In the genomic region with DNA sequence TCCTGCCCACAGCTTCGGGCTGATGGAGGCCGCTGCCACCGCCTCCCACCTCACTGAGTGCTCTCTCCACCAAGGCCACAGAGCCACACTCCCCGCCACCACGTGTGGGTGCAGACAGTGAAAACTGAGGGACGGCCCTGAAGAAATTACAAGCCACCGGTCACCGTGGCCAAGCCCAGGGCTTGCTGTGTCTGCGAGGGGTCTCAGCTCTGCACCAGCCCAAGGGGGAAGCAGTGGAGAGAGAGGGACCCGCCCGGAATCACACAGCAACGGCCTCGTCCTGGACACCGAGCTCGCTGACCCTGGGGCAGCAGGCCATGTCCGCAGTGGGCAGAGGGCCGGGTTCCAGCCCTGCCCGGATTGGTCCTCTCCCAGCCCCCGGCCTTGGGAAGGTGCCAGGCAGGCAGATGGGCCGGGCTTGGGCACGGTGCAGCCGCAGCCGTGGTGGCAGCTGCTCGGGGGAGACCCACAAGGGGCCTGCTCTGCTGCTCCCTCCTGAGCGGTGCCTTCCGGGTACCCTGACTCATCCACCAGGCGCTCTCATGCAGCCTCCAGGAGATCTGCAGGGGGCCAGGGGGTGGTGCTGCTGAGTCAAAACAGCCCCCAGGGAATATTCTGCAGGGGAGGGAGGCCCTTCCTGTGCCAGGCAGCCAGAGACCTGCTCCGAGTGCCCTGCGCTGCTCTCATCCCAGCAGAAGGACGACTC, we compare ENCODE assay signal across 1 cellular context.
TF ChIP-seq lines count a peak whose summit lies in the region.

No MANE protein-coding gene starts in this region.

TF ChIP-seq in SK-N-SH, 30 proteins besides CTCF, POLR2A, EP300 and RAD21 (continued from another document):
- TF ChIP-seq RXRA (IDR thresholded peaks at IDR 0.05; ENCODE audit: borderline replicate concordance, low read depth) (no peak), GABPA (IDR thresholded peaks at IDR 0.05; ENCODE audit: low read depth) (no peak), IRF3 (IDR thresholded peaks at IDR 0.05; ENCODE audit: low read depth, low read length) (no peak), ELF1 (IDR thresholded peaks at IDR 0.05) (peak; percentile 78), FOXM1 (IDR thresholded peaks at IDR 0.05; ENCODE audit: low read depth) (no peak), MXI1 (IDR thresholded peaks at IDR 0.05; ENCODE audit: low read depth, low read length) (no peak), GATA2 (CRISPR knock-in tag; IDR thresholded peaks at IDR 0.05) (no peak), POLR2AphosphoS5 (IDR thresholded peaks at IDR 0.05; ENCODE audit: low read depth, low read length) (no peak), MEF2A (IDR thresholded peaks at IDR 0.05; ENCODE audit: borderline replicate concordance, low read depth) (no peak), SMC3 (IDR thresholded peaks at IDR 0.05; ENCODE audit: low read depth, low read length) (no peak), FOXJ3 (CRISPR knock-in tag; IDR thresholded peaks at IDR 0.05) (no peak), RFX5 (IDR thresholded peaks at IDR 0.05; ENCODE audit: low read length) (no peak), MAX (IDR thresholded peaks at IDR 0.05; ENCODE audit: low read depth) (no peak), NRF1 (IDR thresholded peaks at IDR 0.05; ENCODE audit: low read depth, low read length) (no peak), TAF1 (IDR thresholded peaks at IDR 0.05; ENCODE audit: borderline replicate concordance, low read depth, low read length) (no peak)
- TF ChIP-seq, protein P1, sequence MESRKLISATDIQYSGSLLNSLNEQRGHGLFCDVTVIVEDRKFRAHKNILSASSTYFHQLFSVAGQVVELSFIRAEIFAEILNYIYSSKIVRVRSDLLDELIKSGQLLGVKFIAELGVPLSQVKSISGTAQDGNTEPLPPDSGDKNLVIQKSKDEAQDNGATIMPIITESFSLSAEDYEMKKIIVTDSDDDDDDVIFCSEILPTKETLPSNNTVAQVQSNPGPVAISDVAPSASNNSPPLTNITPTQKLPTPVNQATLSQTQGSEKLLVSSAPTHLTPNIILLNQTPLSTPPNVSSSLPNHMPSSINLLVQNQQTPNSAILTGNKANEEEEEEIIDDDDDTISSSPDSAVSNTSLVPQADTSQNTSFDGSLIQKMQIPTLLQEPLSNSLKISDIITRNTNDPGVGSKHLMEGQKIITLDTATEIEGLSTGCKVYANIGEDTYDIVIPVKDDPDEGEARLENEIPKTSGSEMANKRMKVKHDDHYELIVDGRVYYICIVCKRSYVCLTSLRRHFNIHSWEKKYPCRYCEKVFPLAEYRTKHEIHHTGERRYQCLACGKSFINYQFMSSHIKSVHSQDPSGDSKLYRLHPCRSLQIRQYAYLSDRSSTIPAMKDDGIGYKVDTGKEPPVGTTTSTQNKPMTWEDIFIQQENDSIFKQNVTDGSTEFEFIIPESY (IDR thresholded peaks at IDR 0.05; ENCODE audit: borderline replicate concordance, low read depth): no peak
TF ChIP-seq in SK-N-SH: peak in this region for 5.
